In genomic region chr9:111298831-111299603, GRCh38 we compare ENCODE assay signal across 8 cellular contexts.
DNase-seq lines count a peak whose midpoint lies in the region; ATAC-seq lines count a peak whose summit lies in the region.

No MANE protein-coding gene starts in this region.

- DNase-seq in DMS79 (lab: John Stamatoyannopoulos, UW), result peak; percentile 26
- peak; percentile 25 for DNase-seq in NCI-H774 (lab: John Stamatoyannopoulos, UW)
- peak in 30 of 61 donors; percentile 2 to 42 (median 16) for DNase-seq in caudate nucleus (lab: John Stamatoyannopoulos, UW)
- peak; percentile 83 for DNase-seq in kidney glomerular epithelial cell (lab: John Stamatoyannopoulos, UW)
- peak; percentile 96 for DNase-seq in superior temporal gyrus (ENCODE audit: extremely low spot score)
- DNase-seq in activated CD4-positive, alpha-beta T cell treated with anti-CD3 and anti-CD28 coated beads, Interleukin-2, amount 50 U/mL, for 1 hour, result no peak

- H3K27ac ChIP-seq in caudate nucleus (ENCODE audit: low read depth, low read length), result peak overlapping the region; percentile 89

- peak; percentile 57 for ATAC-seq in HG02884 (IDR thresholded peaks at IDR 0.05; ENCODE audit: unreplicated experiment)
- ATAC-seq in GM21786 (IDR thresholded peaks at IDR 0.05; ENCODE audit: unreplicated experiment), result no peak
